ENCODE assay signal across 8 cellular contexts in genomic region chr3:49093853-49094767, GRCh38. TPM values are rescaled to one million over a fixed set of nuclear protein-coding genes. Genes with fewer than 3 reads are reported as not detected.
A peak's percentile ranks its signal among the peaks of the same experiment; 100 is the strongest.
DNase-seq lines count a peak whose midpoint lies in the region; ATAC-seq and TF ChIP-seq lines count a peak whose summit lies in the region.

QRICH1 (minus strand) TSS chr3:49094071; CDS start chr3:49077017, 17,054 bp downstream.

- peak within 1 kb of the TSS; percentile 65 to 89 for H3K4me3 ChIP-seq in uterus

- H3K27me3 ChIP-seq in uterus: no peaks in the 10 kb centered on the region

- DNase-seq in NCI-H187 (lab: John Stamatoyannopoulos, UW): peak; percentile 73 to 87
- peak; percentile 79 to 97 (median 93) for DNase-seq in T-helper 2 cell
- DNase-seq in left ventricle myocardium superior: peak; percentile 98
- DNase-seq in pulmonary artery endothelial cell (ENCODE audit: low read depth, low spot score): peak; percentile 90
- peak; percentile 98 for DNase-seq in uterus

- H3K36me3 ChIP-seq in uterus: no peaks in the 10 kb centered on the region

- peak; percentile 62 to 78 for TF ChIP-seq POLR2A in uterus (IDR thresholded peaks at IDR 0.05)

- H3K27ac ChIP-seq in angular gyrus (ENCODE audit: low read depth, low read length) (peak within 1 kb of the TSS; percentile 98), uterus (peak within 1 kb of the TSS; percentile 91 to 94)

- peak; percentile 31 to 62 (median 46) for TF ChIP-seq CTCF in uterus (IDR thresholded peaks at IDR 0.05)

- H3K9me3 ChIP-seq in uterus: no peaks in the 10 kb centered on the region

- ATAC-seq in GM18499 (IDR thresholded peaks at IDR 0.05; ENCODE audit: insufficient read depth, unreplicated experiment) (peak; percentile 66), HG02943 (IDR thresholded peaks at IDR 0.05; ENCODE audit: low read depth, unreplicated experiment) (peak; percentile 74), left ventricle myocardium superior (peak; percentile 92)

- intact Hi-C loops in left ventricle myocardium superior (cut with micrococcal nuclease): no loop called here
- intact Hi-C loops in uterus (cut with DNase I; ENCODE audit: low total_unique reads): no loop called here

- peaks cover 4 to 11% of the 10 kb centered on the region in 2 donors for H3K4me1 ChIP-seq in uterus

RNA-seq across cellular contexts. Expression of gene QRICH1, which starts in this region (rescaled TPM):
- total RNA-seq in left ventricle myocardium superior (61.9 TPM), pulmonary artery endothelial cell (59.1 and 62.7 TPM in 2 replicates), uterus (100 to 1,000 TPM in 2 of 4 donors, 10 to 100 TPM in 2; 69.0 to 140 (median 104) TPM)

Comparison
In these comparisons a context has a peak if more than half of its experiments do, and no peak if none do; other contexts are left out.
1. Peak in every context shown above with its lines: DNase-seq, ATAC-seq, H3K4me3 ChIP-seq and H3K27ac ChIP-seq.